ENCODE assay signal across 8 cellular contexts in genomic region chr17:12180644-12181261, GRCh38.
A peak's percentile ranks its signal among the peaks of the same experiment; 100 is the strongest.
DNase-seq lines count a peak whose midpoint lies in the region; ATAC-seq, FAIRE-seq and TF ChIP-seq lines count a peak whose summit lies in the region.

No MANE protein-coding gene starts in this region.

- H3K9ac ChIP-seq in H9 (ENCODE audit: extremely low read depth, insufficient read length, low read length): no peak overlapping the region

- no peak overlapping the region for H3K27ac ChIP-seq in H9 (ENCODE audit: insufficient read length, low read depth, low read length)

- H3K4me1 ChIP-seq in H9 (ENCODE audit: insufficient read depth, low read length): no peaks in the 10 kb centered on the region

- H3K9me3 Mint-ChIP-seq in Calu3 (ENCODE audit: low read depth, unreplicated experiment) (no peaks in the 10 kb centered on the region), H9 (no peaks in the 10 kb centered on the region)

- H3K36me3 Mint-ChIP-seq in Calu3 (ENCODE audit: insufficient read depth, unreplicated experiment): peaks cover 5% of the 10 kb centered on the region
- no peaks in the 10 kb centered on the region for H3K36me3 Mint-ChIP-seq in H9 (ENCODE audit: insufficient read depth in 1 of 3, low read depth in 3 of 3)

- no peak overlapping the region for H2BK15ac ChIP-seq in H9 (ENCODE audit: low read depth, low read length)

- no peaks in the 10 kb centered on the region for H3K4me1 Mint-ChIP-seq in Calu3 (ENCODE audit: low read depth, unreplicated experiment)
- no peaks in the 10 kb centered on the region for H3K4me1 Mint-ChIP-seq in H9

- H2BK20ac ChIP-seq in H9 (ENCODE audit: low read depth, low read length, poor library complexity, severe bottlenecking): no peak overlapping the region

- no peak overlapping the region for H3K4me2 ChIP-seq in H9 (ENCODE audit: insufficient read depth, insufficient read length, low read length)

- no TSS peak for BruUV-seq in Calu3 (replicated peaks; lab: Mats Ljungman, UMichigan)

- CTCF ChIA-PET in Calu3 (lab: Charles Lee): no interaction called here

- no peaks in the 10 kb centered on the region for H3K27me3 ChIP-seq in H9 (ENCODE audit: insufficient read depth, low read length)

- no peak overlapping the region for H4K8ac ChIP-seq in H9 (replicated peaks; ENCODE audit: insufficient read length, low read depth, low read length)

- no peaks in the 10 kb centered on the region for H3K79me1 ChIP-seq in H9 (ENCODE audit: insufficient read depth, low read depth, low read length, poor library complexity, severe bottlenecking)

- H3K27ac Mint-ChIP-seq in Calu3 (ENCODE audit: unreplicated experiment) (no peak overlapping the region), H9 (no peak overlapping the region)

- H3K14ac ChIP-seq in H9 (ENCODE audit: insufficient read depth, low read length): no peak overlapping the region

- H4K20me1 ChIP-seq in H9 (ENCODE audit: control insufficient read depth, insufficient read depth, insufficient read length): no peaks in the 10 kb centered on the region

- TF ChIP-seq CTCF in Calu3 (IDR thresholded peaks at IDR 0.05; ENCODE audit: unreplicated experiment) (peak; percentile 68), H9 (conservative IDR thresholded peaks at IDR 0.05) (peak; percentile 93)

- intact Hi-C loops in Calu3 (cut with micrococcal nuclease; ENCODE audit: unreplicated experiment): loop anchor here (1.0 to 5.0 kb wide), 5 partner anchors 76 to 851 kb away; no protein-coding TSS in a partner anchor

- H3K27me3 Mint-ChIP-seq in Calu3 (ENCODE audit: unreplicated experiment) (no peaks in the 10 kb centered on the region), H9 (ENCODE audit: low read depth) (no peaks in the 10 kb centered on the region)

- no peak overlapping the region for H3K56ac ChIP-seq in H9 (ENCODE audit: insufficient read length, low read depth, low read length)

- DNase-seq in Calu3: peak; percentile 50
- no peak for DNase-seq in H9
- peak; percentile 58 for DNase-seq in RKO (ENCODE audit: low spot score)
- DNase-seq in mucosa of gallbladder (ENCODE audit: low spot score): peak; percentile 33
- DNase-seq in GOT3 (lab: John Stamatoyannopoulos, UW): no peak

- FAIRE-seq in endometrium (lab: Jason Lieb, UNC): peak; percentile 90

- no peak overlapping the region for H4K91ac ChIP-seq in H9 (ENCODE audit: insufficient read length, low read depth, low read length)

- no peaks in the 10 kb centered on the region for H3K9me3 ChIP-seq in H9 (ENCODE audit: control insufficient read depth, low read depth, low read length)

- H4K5ac ChIP-seq in H9 (ENCODE audit: insufficient read length, low read depth, low read length): no peak overlapping the region

- H3K18ac ChIP-seq in H9 (ENCODE audit: insufficient read length, low read depth, low read length): no peak overlapping the region

- no peaks in the 10 kb centered on the region for H3K23me2 ChIP-seq in H9 (ENCODE audit: insufficient read length, low read depth, low read length, poor library complexity, severe bottlenecking)

- no peak overlapping the region for H2AK5ac ChIP-seq in H9 (ENCODE audit: insufficient read length, low read length)

- H3T11ph ChIP-seq in H9 (ENCODE audit: low read length): no peak overlapping the region

- no peak overlapping the region for H2AFZ ChIP-seq in H9 (ENCODE audit: low read length)

- no peaks in the 10 kb centered on the region for H3K79me2 ChIP-seq in H9 (ENCODE audit: insufficient read depth, low read length)

- H3K4ac ChIP-seq in H9 (ENCODE audit: low read depth, low read length): no peak overlapping the region

- ATAC-seq in GM21515 (IDR thresholded peaks at IDR 0.05; ENCODE audit: unreplicated experiment): no peak
- ATAC-seq in GM18498 (IDR thresholded peaks at IDR 0.05; ENCODE audit: unreplicated experiment): no peak

- no peak overlapping the region for H2BK120ac ChIP-seq in H9 (ENCODE audit: low read depth, low read length, poor library complexity, severe bottlenecking)

- H3K23ac ChIP-seq in H9 (ENCODE audit: insufficient read length, low read depth, low read length): no peak overlapping the region

- no CpG with 5 or more reads among the region's 7 CpGs for WGBS in H9 (ENCODE audit: extremely low coverage, insufficient read length, low lambda C conversion rate)

- H2BK5ac ChIP-seq in H9 (ENCODE audit: insufficient read length, low read length): no peak overlapping the region

- H2BK12ac ChIP-seq in H9 (ENCODE audit: insufficient read length, low read depth, low read length): no peak overlapping the region

- H3K4me3 Mint-ChIP-seq in Calu3 (ENCODE audit: low read depth, unreplicated experiment) (no peak overlapping the region), H9 (no peak overlapping the region; a peak in 1 of 5 replicates)

Comparison
In these comparisons a context has a peak if more than half of its experiments do, and no peak if none do; other contexts are left out.
1. DNase-seq: peak in Calu3 (single experiment), RKO (single experiment) and mucosa of gallbladder (single experiment); none in H9 (single experiment) and GOT3 (single experiment).